ENCODE assay signal across 17 cellular contexts in genomic region chr7:14834888-14835287, GRCh38.
DNase-seq lines count a peak whose midpoint lies in the region; ATAC-seq, FAIRE-seq and TF ChIP-seq lines count a peak whose summit lies in the region.
"Had no signal": no experiment of that assay in that cellular context is flagged by ENCODE, and none has a peak within 500 bp of the region (broad histone marks: within the 10 kb centered on the region; RNA-seq: fewer than 3 reads in every experiment).

No MANE protein-coding gene starts in this region.

- TF ChIP-seq CTCF in fibroblast of the aortic adventitia (IDR thresholded peaks at IDR 0.05; ENCODE audit: insufficient read depth, low read length), result no peak

- H3K4me3 ChIP-seq in SK-N-MC, result peak overlapping the region; percentile 16; the same call in 1 of the 2 replicates
- no peak overlapping the region for H3K4me3 ChIP-seq in fibroblast of the aortic adventitia (ENCODE audit: low read depth, low read length)
- H3K4me3 ChIP-seq: BLaER1, skin epidermis had no signal

- H3K9me3 ChIP-seq in SK-N-MC (ENCODE audit: low read depth, low read length), result no peaks in the 10 kb centered on the region
- H3K9me3 ChIP-seq: BLaER1 had no signal

- no peak for FAIRE-seq in frontal cortex (lab: Jason Lieb, UNC)

- H3K27ac ChIP-seq in SK-N-MC, result peak overlapping the region; percentile 60; the same call in 1 of the 2 replicates
- H3K27ac ChIP-seq: BLaER1, skin epidermis had no signal

- ATAC-seq in GM21786 (IDR thresholded peaks at IDR 0.05; ENCODE audit: unreplicated experiment) (peak; percentile 44), GM21360 (IDR thresholded peaks at IDR 0.05; ENCODE audit: unreplicated experiment) (no peak)
- ATAC-seq: activated T-cell treated with anti-CD3 and anti-CD28 coated beads, Interleukin-2, amount 50 U/mL, for 4 hours; left lobe of liver; natural killer cell treated with Interleukin-12 subunit alpha and Interleukin-12 subunit beta and Interleukin-15 and Interleukin-18, amount 100 ng/mL, for 72 hours; Panc1 had no signal

- no peaks in the 10 kb centered on the region for H3K36me3 ChIP-seq in SK-N-MC (ENCODE audit: insufficient read depth, low read length)
- H3K36me3 ChIP-seq: BLaER1 had no signal

- DNase-seq in Daoy (ENCODE audit: low read depth) (peak; percentile 9), SK-N-MC (ENCODE audit: low read depth, low spot score) (no peak), fibroblast of the aortic adventitia (ENCODE audit: low read depth) (peak; percentile 72), SIG-M5 (lab: John Stamatoyannopoulos, UW) (no peak), frontal cortex (ENCODE audit: low spot score in 2 of 2) (no peak), DMS79 treated with DMSO at 0.1 percent for 48 hours (lab: John Stamatoyannopoulos, UW) (no peak)
- DNase-seq: activated CD4-positive, alpha-beta T cell treated with anti-CD3 and anti-CD28 coated beads, Interleukin-2, amount 10 ng/mL, durations not matched to agents 24 days and 14 days; activated T-cell treated with anti-CD3 and anti-CD28 coated beads, Interleukin-2, amount 50 U/mL, for 4 hours; amniotic stem cell; effector CD8-positive, alpha-beta T cell had no signal

- H3K9ac ChIP-seq in SK-N-MC (ENCODE audit: insufficient read length), result no peak overlapping the region
- H3K9ac ChIP-seq: BLaER1 had no signal

Comparison
In these comparisons a context has a peak if more than half of its experiments do, and no peak if none do; other contexts are left out.
1. DNase-seq: peak in Daoy (single experiment) and fibroblast of the aortic adventitia (single experiment); none in SK-N-MC (single experiment), SIG-M5 (single experiment), frontal cortex (0 of 2) and DMS79 treated with DMSO at 0.1 percent for 48 hours (single experiment).